ENCODE assay signal across 2 cellular contexts in the genomic region with DNA sequence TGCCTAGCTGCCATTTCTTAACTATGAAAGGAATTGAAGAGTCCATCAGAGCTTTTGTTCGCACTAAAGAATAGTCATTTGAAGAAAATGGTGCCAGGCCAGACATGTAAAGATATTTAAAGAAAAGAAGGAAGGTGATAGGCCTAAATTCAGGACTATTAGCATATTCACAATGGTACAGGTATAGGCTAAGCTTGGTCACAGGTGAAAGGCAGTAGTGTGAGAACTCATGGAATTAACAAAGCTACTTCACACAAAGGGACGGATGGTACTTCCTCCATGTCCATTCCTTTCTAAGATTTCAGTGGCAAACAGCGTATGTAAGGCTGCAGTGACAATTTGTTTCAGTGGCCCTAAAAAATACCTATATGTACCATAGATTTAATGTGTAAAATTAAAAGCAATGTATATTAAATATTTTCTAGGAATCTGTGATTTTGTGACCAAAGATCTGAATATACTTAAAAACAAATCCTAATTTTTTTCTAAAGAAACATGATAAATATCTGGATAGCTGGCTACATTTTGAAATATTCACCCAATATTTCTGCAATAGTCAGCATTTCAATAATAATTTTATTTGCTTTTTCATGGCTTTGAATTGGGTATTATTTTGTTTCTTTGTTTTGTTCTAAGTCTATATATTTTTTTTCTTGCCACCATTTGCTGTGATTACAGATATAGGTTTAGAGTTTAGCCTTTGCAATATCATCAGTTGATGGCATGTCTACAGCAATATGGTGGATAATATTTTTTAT.
A peak's percentile ranks its signal among the peaks of the same experiment; 100 is the strongest.
TF ChIP-seq lines count a peak whose summit lies in the region.

No MANE protein-coding gene starts in this region.

TF ChIP-seq in A549, 52 proteins besides CTCF, POLR2A, EP300 and RAD21:
- peak; percentile 70 for TF ChIP-seq MAFK (IDR thresholded peaks at IDR 0.05; ENCODE audit: partially characterized antibody)
- TF ChIP-seq HEYL (CRISPR knock-in tag; IDR thresholded peaks at IDR 0.05), result no peak

TF ChIP-seq in WTC11, 78 proteins besides CTCF, POLR2A, EP300 and RAD21:
- TF ChIP-seq, protein P1, sequence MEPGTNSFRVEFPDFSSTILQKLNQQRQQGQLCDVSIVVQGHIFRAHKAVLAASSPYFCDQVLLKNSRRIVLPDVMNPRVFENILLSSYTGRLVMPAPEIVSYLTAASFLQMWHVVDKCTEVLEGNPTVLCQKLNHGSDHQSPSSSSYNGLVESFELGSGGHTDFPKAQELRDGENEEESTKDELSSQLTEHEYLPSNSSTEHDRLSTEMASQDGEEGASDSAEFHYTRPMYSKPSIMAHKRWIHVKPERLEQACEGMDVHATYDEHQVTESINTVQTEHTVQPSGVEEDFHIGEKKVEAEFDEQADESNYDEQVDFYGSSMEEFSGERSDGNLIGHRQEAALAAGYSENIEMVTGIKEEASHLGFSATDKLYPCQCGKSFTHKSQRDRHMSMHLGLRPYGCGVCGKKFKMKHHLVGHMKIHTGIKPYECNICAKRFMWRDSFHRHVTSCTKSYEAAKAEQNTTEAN (CRISPR knock-in tag; IDR thresholded peaks at IDR 0.05), result no peak
- TF ChIP-seq GABPB1 (CRISPR knock-in tag; IDR thresholded peaks at IDR 0.05) (no peak), ETV6 (CRISPR knock-in tag; IDR thresholded peaks at IDR 0.05) (no peak), ZNF232 (CRISPR knock-in tag; IDR thresholded peaks at IDR 0.05) (no peak), MXD4 (CRISPR knock-in tag; IDR thresholded peaks at IDR 0.05; ENCODE audit: borderline replicate concordance) (no peak), SOX15 (CRISPR knock-in tag; IDR thresholded peaks at IDR 0.05) (no peak)
- TF ChIP-seq, protein P2, sequence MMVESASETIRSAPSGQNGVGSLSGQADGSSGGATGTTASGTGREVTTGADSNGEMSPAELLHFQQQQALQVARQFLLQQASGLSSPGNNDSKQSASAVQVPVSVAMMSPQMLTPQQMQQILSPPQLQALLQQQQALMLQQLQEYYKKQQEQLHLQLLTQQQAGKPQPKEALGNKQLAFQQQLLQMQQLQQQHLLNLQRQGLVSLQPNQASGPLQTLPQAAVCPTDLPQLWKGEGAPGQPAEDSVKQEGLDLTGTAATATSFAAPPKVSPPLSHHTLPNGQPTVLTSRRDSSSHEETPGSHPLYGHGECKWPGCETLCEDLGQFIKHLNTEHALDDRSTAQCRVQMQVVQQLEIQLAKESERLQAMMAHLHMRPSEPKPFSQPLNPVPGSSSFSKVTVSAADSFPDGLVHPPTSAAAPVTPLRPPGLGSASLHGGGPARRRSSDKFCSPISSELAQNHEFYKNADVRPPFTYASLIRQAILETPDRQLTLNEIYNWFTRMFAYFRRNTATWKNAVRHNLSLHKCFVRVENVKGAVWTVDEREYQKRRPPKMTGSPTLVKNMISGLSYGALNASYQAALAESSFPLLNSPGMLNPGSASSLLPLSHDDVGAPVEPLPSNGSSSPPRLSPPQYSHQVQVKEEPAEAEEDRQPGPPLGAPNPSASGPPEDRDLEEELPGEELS (CRISPR knock-in tag; IDR thresholded peaks at IDR 0.05), result no peak
